Comparison of ENCODE assay signal across 12 cellular contexts in the genomic region with DNA sequence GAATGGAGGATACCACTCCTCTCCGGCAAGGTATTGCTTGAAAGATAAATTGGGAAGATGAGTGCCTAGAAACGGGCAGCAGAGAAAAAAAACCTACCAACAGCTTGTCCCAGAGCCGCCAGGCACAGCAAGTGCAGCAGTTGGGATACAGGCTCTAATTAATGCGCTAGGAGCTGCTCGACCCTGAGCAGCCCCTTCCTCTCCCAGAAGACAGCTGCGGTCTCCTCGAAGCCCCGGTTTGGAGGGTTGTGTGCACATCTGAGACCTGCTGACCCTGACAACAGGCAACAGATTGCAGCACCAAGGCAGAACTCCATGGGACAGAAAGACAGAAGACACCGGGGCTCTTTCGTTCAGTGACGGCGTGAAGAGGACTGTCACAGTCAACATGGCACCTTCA.
A peak's percentile ranks its signal among the peaks of the same experiment; 100 is the strongest.
DNase-seq lines count a peak whose midpoint lies in the region; ATAC-seq and TF ChIP-seq lines count a peak whose summit lies in the region.
"Had no signal": no experiment of that assay in that cellular context is flagged by ENCODE, and none has a peak within 500 bp of the region (broad histone marks: within the 10 kb centered on the region; RNA-seq: fewer than 3 reads in every experiment).

No MANE protein-coding gene starts in this region.

- no peak for DNase-seq in activated CD4-positive, alpha-beta memory T cell treated with anti-CD3 and anti-CD28 coated beads for 36 hours
- no peak for DNase-seq in activated CD4-positive, alpha-beta memory T cell treated with anti-CD3 and anti-CD28 coated beads, Interleukin-2, amount 10 ng/mL, durations not matched to agents 7 days and 5 days
- DNase-seq in central memory CD8-positive, alpha-beta T cell (ENCODE audit: low spot score in 2 of 2) = no peak
- DNase-seq in mesenchymal stem cell (peak; percentile 21), tibial artery (no peak), HT-29 (ENCODE audit: low spot score) (no peak)
- no peak for DNase-seq in activated naive CD4-positive, alpha-beta T cell treated with anti-CD3 and anti-CD28 coated beads, Interleukin-2, amount 50 U/mL, for 16 hours
- DNase-seq in effector CD4-positive, alpha-beta T cell = no peak
- DNase-seq: BE2C; NCI-H345; stimulated activated naive CD4-positive, alpha-beta T cell had no signal

- H2AK5ac ChIP-seq in mesenchymal stem cell (ENCODE audit: low read length, severe bottlenecking) = peak overlapping the region; percentile 1

- CTCF ChIA-PET in activated CD4-positive, alpha-beta memory T cell treated with anti-CD3 and anti-CD28 coated beads for 36 hours (lab: Charles Lee) = no interaction called here
- CTCF ChIA-PET in activated CD4-positive, alpha-beta memory T cell treated with anti-CD3 and anti-CD28 coated beads, Interleukin-2, amount 10 ng/mL, durations not matched to agents 7 days and 5 days (lab: Charles Lee) = no interaction called here

- H3K36me3 Mint-ChIP-seq in activated CD4-positive, alpha-beta memory T cell treated with anti-CD3 and anti-CD28 coated beads for 36 hours = no peaks in the 10 kb centered on the region
- H3K36me3 Mint-ChIP-seq in activated CD4-positive, alpha-beta memory T cell treated with anti-CD3 and anti-CD28 coated beads, Interleukin-2, amount 10 ng/mL, durations not matched to agents 7 days and 5 days (ENCODE audit: low read depth) = peaks cover 6% of the 10 kb centered on the region
- H3K36me3 Mint-ChIP-seq in central memory CD8-positive, alpha-beta T cell (ENCODE audit: insufficient read depth) = no peaks in the 10 kb centered on the region

- H4K91ac ChIP-seq in mesenchymal stem cell (ENCODE audit: low read length) = peak overlapping the region; percentile 91

- POLR2A ChIA-PET in activated CD4-positive, alpha-beta memory T cell treated with anti-CD3 and anti-CD28 coated beads for 36 hours (lab: Charles Lee) = no interaction called here
- POLR2A ChIA-PET in activated CD4-positive, alpha-beta memory T cell treated with anti-CD3 and anti-CD28 coated beads, Interleukin-2, amount 10 ng/mL, durations not matched to agents 7 days and 5 days (lab: Charles Lee) = no interaction called here

- no peaks in the 10 kb centered on the region for H3K79me1 ChIP-seq in mesenchymal stem cell (replicated peaks; ENCODE audit: low read length, poor library complexity, severe bottlenecking)

- H3K4me1 Mint-ChIP-seq in activated CD4-positive, alpha-beta memory T cell treated with anti-CD3 and anti-CD28 coated beads for 36 hours (ENCODE audit: low read depth) = peaks cover 12% of the 10 kb centered on the region
- H3K4me1 Mint-ChIP-seq in activated CD4-positive, alpha-beta memory T cell treated with anti-CD3 and anti-CD28 coated beads, Interleukin-2, amount 10 ng/mL, durations not matched to agents 7 days and 5 days = peaks cover 28% of the 10 kb centered on the region
- peaks cover 11% of the 10 kb centered on the region for H3K4me1 Mint-ChIP-seq in central memory CD8-positive, alpha-beta T cell

- H3K4me3 Mint-ChIP-seq in activated CD4-positive, alpha-beta memory T cell treated with anti-CD3 and anti-CD28 coated beads for 36 hours = peak overlapping the region; percentile 4
- H3K4me3 Mint-ChIP-seq in activated CD4-positive, alpha-beta memory T cell treated with anti-CD3 and anti-CD28 coated beads, Interleukin-2, amount 10 ng/mL, durations not matched to agents 7 days and 5 days = no peak overlapping the region
- peak overlapping the region; percentile 34 for H3K4me3 Mint-ChIP-seq in central memory CD8-positive, alpha-beta T cell
- H3K4me3 Mint-ChIP-seq: neural crest cell had no signal

- peaks cover 17% of the 10 kb centered on the region for H3K4me1 ChIP-seq in mesenchymal stem cell (ENCODE audit: control insufficient read depth, insufficient read depth, low read depth, low read length)
- peaks cover 0 to 30% (median 22%) of the 10 kb centered on the region in 4 donors for H3K4me1 ChIP-seq in tibial artery
- H3K4me1 ChIP-seq: BE2C had no signal

- H3K27me3 ChIP-seq in mesenchymal stem cell (ENCODE audit: control insufficient read depth in 1 of 2, insufficient read depth in 1 of 2, low read length in 2 of 2) (no peaks in the 10 kb centered on the region), tibial artery (no peaks in the 10 kb centered on the region)
- H3K27me3 ChIP-seq: BE2C had no signal

- no peaks in the 10 kb centered on the region for H3K9me3 ChIP-seq in mesenchymal stem cell (ENCODE audit: control insufficient read depth, low read length)
- H3K9me3 ChIP-seq in tibial artery = no peaks in the 10 kb centered on the region
- H3K9me3 ChIP-seq: BE2C had no signal

- intact Hi-C loops in activated CD4-positive, alpha-beta memory T cell treated with anti-CD3 and anti-CD28 coated beads for 36 hours (cut with micrococcal nuclease) = no loop called here
- intact Hi-C loops in tibial artery (cut with DNase I; ENCODE audit: low total_unique reads) = no loop called here

- no peak overlapping the region for H2BK15ac ChIP-seq in mesenchymal stem cell (ENCODE audit: low read depth, poor library complexity, severe bottlenecking)

- H3K27ac Mint-ChIP-seq in activated CD4-positive, alpha-beta memory T cell treated with anti-CD3 and anti-CD28 coated beads for 36 hours = no peak overlapping the region
- no peak overlapping the region for H3K27ac Mint-ChIP-seq in activated CD4-positive, alpha-beta memory T cell treated with anti-CD3 and anti-CD28 coated beads, Interleukin-2, amount 10 ng/mL, durations not matched to agents 7 days and 5 days
- no peak overlapping the region for H3K27ac Mint-ChIP-seq in central memory CD8-positive, alpha-beta T cell (ENCODE audit: low read depth)

- no peak for TF ChIP-seq CTCF in tibial artery (IDR thresholded peaks at IDR 0.05)

- peak overlapping the region in 1 of 2 experiments; percentile 6 for H3K23ac ChIP-seq in mesenchymal stem cell (ENCODE audit: low read length in 2 of 2)

- H3K27me3 Mint-ChIP-seq in activated CD4-positive, alpha-beta memory T cell treated with anti-CD3 and anti-CD28 coated beads for 36 hours = peaks cover 31% of the 10 kb centered on the region
- peaks cover 14% of the 10 kb centered on the region for H3K27me3 Mint-ChIP-seq in activated CD4-positive, alpha-beta memory T cell treated with anti-CD3 and anti-CD28 coated beads, Interleukin-2, amount 10 ng/mL, durations not matched to agents 7 days and 5 days
- H3K27me3 Mint-ChIP-seq in central memory CD8-positive, alpha-beta T cell = peaks cover 52% of the 10 kb centered on the region

- H3K9ac ChIP-seq in mesenchymal stem cell (ENCODE audit: low read length) = peak overlapping the region; percentile 85

- H4K8ac ChIP-seq in mesenchymal stem cell (ENCODE audit: low read length) = peak overlapping the region; percentile 30

- H3K18ac ChIP-seq in mesenchymal stem cell (ENCODE audit: low read depth in 1 of 2, low read length in 2 of 2) = peak overlapping the region; percentile 54 to 85

- peak overlapping the region in 1 of 2 experiments; percentile 61 for H3K14ac ChIP-seq in mesenchymal stem cell (ENCODE audit: low read length in 2 of 2)

- ATAC-seq in central memory CD8-positive, alpha-beta T cell (replicated peaks; ENCODE audit: extremely low read depth, poor library complexity, severe bottlenecking) = no peak

- WGBS in mesenchymal stem cell = 77% methylated on average over 12 of the region's 12 CpGs

- H2AFZ ChIP-seq in mesenchymal stem cell (ENCODE audit: low read depth, low read length) = no peak overlapping the region

- peak overlapping the region; percentile 76 for H2BK5ac ChIP-seq in mesenchymal stem cell (ENCODE audit: low read depth, low read length, poor library complexity, severe bottlenecking)

- peak overlapping the region; percentile 7 to 99 for H3K4ac ChIP-seq in mesenchymal stem cell (ENCODE audit: low read depth in 1 of 2, low read length in 2 of 2)

- peak overlapping the region; percentile 7 for H2BK120ac ChIP-seq in mesenchymal stem cell (ENCODE audit: low read depth, low read length)

- H3K36me3 ChIP-seq in mesenchymal stem cell (ENCODE audit: control insufficient read depth in 1 of 2, insufficient read depth in 2 of 2, low read depth in 1 of 2, low read length in 2 of 2) (no peaks in the 10 kb centered on the region), tibial artery (no peaks in the 10 kb centered on the region)
- H3K36me3 ChIP-seq: BE2C had no signal

- H2BK12ac ChIP-seq in mesenchymal stem cell (ENCODE audit: low read length in 2 of 2) = peak overlapping the region in 1 of 2 experiments; percentile 100

- H3K4me3 ChIP-seq in mesenchymal stem cell (ENCODE audit: insufficient read depth in 1 of 2, low read depth in 1 of 2, low read length in 2 of 2) = peak overlapping the region; percentile 4 to 70
- H3K4me3 ChIP-seq in tibial artery = peak overlapping the region; percentile 18 to 32

- peak overlapping the region; percentile 97 for H3K27ac ChIP-seq in mesenchymal stem cell (ENCODE audit: low read length, poor library complexity, severe bottlenecking)
- peak overlapping the region; percentile 37 to 42 for H3K27ac ChIP-seq in tibial artery

- peak overlapping the region; percentile 73 for H3K4me2 ChIP-seq in mesenchymal stem cell (ENCODE audit: low read length, poor library complexity, severe bottlenecking)

- no peaks in the 10 kb centered on the region for H3K9me3 Mint-ChIP-seq in activated CD4-positive, alpha-beta memory T cell treated with anti-CD3 and anti-CD28 coated beads for 36 hours
- no peaks in the 10 kb centered on the region for H3K9me3 Mint-ChIP-seq in activated CD4-positive, alpha-beta memory T cell treated with anti-CD3 and anti-CD28 coated beads, Interleukin-2, amount 10 ng/mL, durations not matched to agents 7 days and 5 days
- H3K9me3 Mint-ChIP-seq in central memory CD8-positive, alpha-beta T cell = no peaks in the 10 kb centered on the region
- H3K9me3 Mint-ChIP-seq: neural crest cell had no signal
